ENCODE assay signal across 24 cellular contexts in genomic region chr10:120458432-120458831, GRCh38. TPM values are rescaled to one million over a fixed set of nuclear protein-coding genes. Genes with fewer than 3 reads are reported as not detected.
A peak's percentile ranks its signal among the peaks of the same experiment; 100 is the strongest.
DNase-seq lines count a peak whose midpoint lies in the region; ATAC-seq and TF ChIP-seq lines count a peak whose summit lies in the region.
"Had no signal": no experiment of that assay in that cellular context is flagged by ENCODE, and none has a peak within 500 bp of the region (broad histone marks: within the 10 kb centered on the region; RNA-seq: fewer than 3 reads in every experiment).

No MANE protein-coding gene starts in this region.

- intact Hi-C loops in activated CD8-positive, alpha-beta T cell treated with anti-CD3 and anti-CD28 coated beads for 36 hours (cut with micrococcal nuclease), result no loop called here

- CTCF ChIA-PET in activated CD8-positive, alpha-beta memory T cell treated with anti-CD3 and anti-CD28 coated beads, Interleukin-2, amount 10 ng/mL, durations not matched to agents 7 days and 5 days (lab: Charles Lee), result no interaction called here
- CTCF ChIA-PET in activated CD8-positive, alpha-beta T cell treated with anti-CD3 and anti-CD28 coated beads for 36 hours (lab: Charles Lee), result no interaction called here

- TF ChIP-seq CTCF in endothelial cell (IDR thresholded peaks at IDR 0.05; ENCODE audit: unreplicated experiment) (no peak), nephron (IDR thresholded peaks at IDR 0.05; ENCODE audit: unreplicated experiment in 3 of 3) (no peak)
- TF ChIP-seq CTCF in activated CD8-positive, alpha-beta T cell treated with anti-CD3 and anti-CD28 coated beads for 36 hours (IDR thresholded peaks at IDR 0.05), result no peak

- H3K27me3 Mint-ChIP-seq in stimulated activated naive CD8-positive, alpha-beta T cell treated with anti-CD3 and anti-CD28 coated beads, Interleukin-15, amount 100 ng/mL, for 72 hours, result peaks cover 58% of the 10 kb centered on the region
- peaks cover 12% of the 10 kb centered on the region for H3K27me3 Mint-ChIP-seq in endothelial cell (ENCODE audit: unreplicated experiment)
- peaks cover 78% of the 10 kb centered on the region for H3K27me3 Mint-ChIP-seq in nephron (ENCODE audit: low read depth)
- H3K27me3 Mint-ChIP-seq in activated CD8-positive, alpha-beta memory T cell treated with anti-CD3 and anti-CD28 coated beads, Interleukin-2, amount 10 ng/mL, durations not matched to agents 7 days and 5 days, result peaks cover 37% of the 10 kb centered on the region
- H3K27me3 Mint-ChIP-seq in activated CD8-positive, alpha-beta T cell treated with anti-CD3 and anti-CD28 coated beads for 36 hours, result peaks cover 27% of the 10 kb centered on the region

- no peaks in the 10 kb centered on the region for H3K36me3 Mint-ChIP-seq in endothelial cell (ENCODE audit: low read depth, unreplicated experiment)
- H3K36me3 Mint-ChIP-seq in nephron (ENCODE audit: low read depth), result no peaks in the 10 kb centered on the region
- peaks cover 3% of the 10 kb centered on the region for H3K36me3 Mint-ChIP-seq in activated CD8-positive, alpha-beta memory T cell treated with anti-CD3 and anti-CD28 coated beads, Interleukin-2, amount 10 ng/mL, durations not matched to agents 7 days and 5 days
- H3K36me3 Mint-ChIP-seq in activated CD8-positive, alpha-beta T cell treated with anti-CD3 and anti-CD28 coated beads for 36 hours (ENCODE audit: low read depth), result no peaks in the 10 kb centered on the region

- H3K9me3 Mint-ChIP-seq in stimulated activated naive CD8-positive, alpha-beta T cell treated with anti-CD3 and anti-CD28 coated beads, Interleukin-15, amount 100 ng/mL, for 72 hours, result no peaks in the 10 kb centered on the region
- no peaks in the 10 kb centered on the region for H3K9me3 Mint-ChIP-seq in endothelial cell (ENCODE audit: unreplicated experiment)
- H3K9me3 Mint-ChIP-seq in nephron, result no peaks in the 10 kb centered on the region
- no peaks in the 10 kb centered on the region for H3K9me3 Mint-ChIP-seq in activated CD8-positive, alpha-beta memory T cell treated with anti-CD3 and anti-CD28 coated beads, Interleukin-2, amount 10 ng/mL, durations not matched to agents 7 days and 5 days (ENCODE audit: low read depth)
- no peaks in the 10 kb centered on the region for H3K9me3 Mint-ChIP-seq in activated CD8-positive, alpha-beta T cell treated with anti-CD3 and anti-CD28 coated beads for 36 hours
- H3K9me3 Mint-ChIP-seq: stimulated activated naive CD8-positive, alpha-beta T cell treated with anti-CD3 and anti-CD28 coated beads, Interleukin-15, Interleukin-2, amounts not matched to agents 100 ng/mL and 50 ng/mL, for 24 hours had no signal

- POLR2A ChIA-PET in activated CD8-positive, alpha-beta T cell treated with anti-CD3 and anti-CD28 coated beads for 36 hours (lab: Charles Lee), result no interaction called here

- no peak for DNase-seq in stimulated activated naive CD8-positive, alpha-beta T cell treated with anti-CD3 and anti-CD28 coated beads, Interleukin-15, amount 100 ng/mL, for 72 hours
- DNase-seq in stimulated activated naive CD8-positive, alpha-beta T cell treated with anti-CD3 and anti-CD28 coated beads, Interleukin-15, Interleukin-2, amounts not matched to agents 100 U/mL and 50 U/mL, for 24 hours, result no peak
- DNase-seq in endothelial cell (ENCODE audit: low spot score), result no peak
- DNase-seq in activated CD8-positive, alpha-beta memory T cell treated with anti-CD3 and anti-CD28 coated beads, Interleukin-2, amount 10 ng/mL, durations not matched to agents 7 days and 5 days, result no peak
- DNase-seq in activated CD8-positive, alpha-beta T cell treated with anti-CD3 and anti-CD28 coated beads for 36 hours, result no peak
- DNase-seq: activated CD8-positive, alpha-beta memory T cell treated with anti-CD3 and anti-CD28 coated beads, Interleukin-2, amount 50 U/mL, for 48 hours; dermis blood vessel endothelial cell; gastrocnemius medialis; IMR-90; kidney; lower lobe of right lung; NCI-H1105 treated with DMSO at 0.1 percent for 48 hours; NCI-H524; right cardiac atrium; stimulated activated CD4-positive, alpha-beta T cell treated with anti-CD3 and anti-CD28 coated beads, Interleukin-12 subunit alpha, Interleukin-12 subunit beta, amount 100 ng/mL, for 4 hours; stimulated activated CD4-positive, alpha-beta T cell treated with anti-CD3 and anti-CD28 coated beads, Interleukin-4, amount 100 ng/mL, for 4 hours had no signal

- no peak overlapping the region for H3K27ac Mint-ChIP-seq in stimulated activated naive CD8-positive, alpha-beta T cell treated with anti-CD3 and anti-CD28 coated beads, Interleukin-15, amount 100 ng/mL, for 72 hours
- H3K27ac Mint-ChIP-seq in endothelial cell (ENCODE audit: unreplicated experiment) (peak overlapping the region; percentile 26), nephron (no peak overlapping the region)
- H3K27ac Mint-ChIP-seq in activated CD8-positive, alpha-beta memory T cell treated with anti-CD3 and anti-CD28 coated beads, Interleukin-2, amount 10 ng/mL, durations not matched to agents 7 days and 5 days, result no peak overlapping the region
- H3K27ac Mint-ChIP-seq in activated CD8-positive, alpha-beta T cell treated with anti-CD3 and anti-CD28 coated beads for 36 hours, result no peak overlapping the region
- H3K27ac Mint-ChIP-seq: stimulated activated naive CD8-positive, alpha-beta T cell treated with anti-CD3 and anti-CD28 coated beads, Interleukin-15, Interleukin-2, amounts not matched to agents 100 ng/mL and 50 ng/mL, for 24 hours had no signal

- no peak for ATAC-seq in stimulated activated naive CD8-positive, alpha-beta T cell treated with anti-CD3 and anti-CD28 coated beads, Interleukin-15, amount 100 ng/mL, for 72 hours
- no peak for ATAC-seq in stimulated activated naive CD8-positive, alpha-beta T cell treated with anti-CD3 and anti-CD28 coated beads, Interleukin-15, Interleukin-2, amounts not matched to agents 100 U/mL and 50 U/mL, for 24 hours
- ATAC-seq in GM18505 (IDR thresholded peaks at IDR 0.05; ENCODE audit: unreplicated experiment), result no peak
- no peak for ATAC-seq in activated CD8-positive, alpha-beta memory T cell treated with anti-CD3 and anti-CD28 coated beads, Interleukin-2, amount 10 ng/mL, durations not matched to agents 7 days and 5 days
- ATAC-seq in HG03432 (IDR thresholded peaks at IDR 0.05; ENCODE audit: unreplicated experiment), result no peak
- ATAC-seq in activated CD8-positive, alpha-beta T cell treated with anti-CD3 and anti-CD28 coated beads for 36 hours, result no peak
- ATAC-seq: esophagus mucosa, gastrocnemius medialis, lower lobe of right lung, right cardiac atrium had no signal

- TF ChIP-seq POLR2A in GM18505 (IDR thresholded peaks at IDR 0.05; ENCODE audit: borderline replicate concordance, extremely low read depth, insufficient read depth, insufficient read length), result no peak

- H3K4me3 Mint-ChIP-seq in stimulated activated naive CD8-positive, alpha-beta T cell treated with anti-CD3 and anti-CD28 coated beads, Interleukin-15, amount 100 ng/mL, for 72 hours, result peak overlapping the region; percentile 32 to 36
- H3K4me3 Mint-ChIP-seq in endothelial cell (ENCODE audit: unreplicated experiment) (peak overlapping the region; percentile 63), nephron (peak overlapping the region; percentile 79 to 86 (median 86))
- H3K4me3 Mint-ChIP-seq in activated CD8-positive, alpha-beta memory T cell treated with anti-CD3 and anti-CD28 coated beads, Interleukin-2, amount 10 ng/mL, durations not matched to agents 7 days and 5 days, result no peak overlapping the region
- H3K4me3 Mint-ChIP-seq in activated CD8-positive, alpha-beta T cell treated with anti-CD3 and anti-CD28 coated beads for 36 hours, result no peak overlapping the region
- H3K4me3 Mint-ChIP-seq: stimulated activated naive CD8-positive, alpha-beta T cell treated with anti-CD3 and anti-CD28 coated beads, Interleukin-15, Interleukin-2, amounts not matched to agents 100 ng/mL and 50 ng/mL, for 24 hours had no signal

- H3K4me1 Mint-ChIP-seq in stimulated activated naive CD8-positive, alpha-beta T cell treated with anti-CD3 and anti-CD28 coated beads, Interleukin-15, amount 100 ng/mL, for 72 hours, result peaks cover 4% of the 10 kb centered on the region
- H3K4me1 Mint-ChIP-seq in endothelial cell (ENCODE audit: unreplicated experiment), result peaks cover 12% of the 10 kb centered on the region
- no peaks in the 10 kb centered on the region for H3K4me1 Mint-ChIP-seq in nephron
- H3K4me1 Mint-ChIP-seq in activated CD8-positive, alpha-beta memory T cell treated with anti-CD3 and anti-CD28 coated beads, Interleukin-2, amount 10 ng/mL, durations not matched to agents 7 days and 5 days, result no peaks in the 10 kb centered on the region
- H3K4me1 Mint-ChIP-seq in activated CD8-positive, alpha-beta T cell treated with anti-CD3 and anti-CD28 coated beads for 36 hours (ENCODE audit: low read depth), result peaks cover 2% of the 10 kb centered on the region

RNA-seq across cellular contexts. Expression of gene PLPP4, which starts 1.4 kb away (rescaled TPM):
- not detected for total RNA-seq in endothelial cell (ENCODE audit: unreplicated experiment)
- total RNA-seq in activated CD8-positive, alpha-beta memory T cell treated with anti-CD3 and anti-CD28 coated beads, Interleukin-2, amount 10 ng/mL, durations not matched to agents 7 days and 5 days, result not detected
- total RNA-seq in activated CD8-positive, alpha-beta T cell treated with anti-CD3 and anti-CD28 coated beads for 36 hours, result not detected
- total RNA-seq: A673; esophagus mucosa; gastrocnemius medialis; lower lobe of right lung; right cardiac atrium; T-helper 2 cell treated with Interferon-gamma antibody and Interleukin-4, amounts not matched to agents 100 ng/mL and 5 ng/mL, for 36 hours; tibial nerve had no signal

Comparison
In these comparisons a context has a peak if more than half of its experiments do, and no peak if none do; other contexts are left out.
1. H3K4me3 Mint-ChIP-seq: peak in stimulated activated naive CD8-positive, alpha-beta T cell treated with anti-CD3 and anti-CD28 coated beads, Interleukin-15, amount 100 ng/mL, for 72 hours (2 of 2), endothelial cell (single experiment) and nephron (3 of 3); none in activated CD8-positive, alpha-beta memory T cell treated with anti-CD3 and anti-CD28 coated beads, Interleukin-2, amount 10 ng/mL, durations not matched to agents 7 days and 5 days (single experiment) and activated CD8-positive, alpha-beta T cell treated with anti-CD3 and anti-CD28 coated beads for 36 hours (single experiment).